ENCODE assay signal across 18 cellular contexts in the genomic region with DNA sequence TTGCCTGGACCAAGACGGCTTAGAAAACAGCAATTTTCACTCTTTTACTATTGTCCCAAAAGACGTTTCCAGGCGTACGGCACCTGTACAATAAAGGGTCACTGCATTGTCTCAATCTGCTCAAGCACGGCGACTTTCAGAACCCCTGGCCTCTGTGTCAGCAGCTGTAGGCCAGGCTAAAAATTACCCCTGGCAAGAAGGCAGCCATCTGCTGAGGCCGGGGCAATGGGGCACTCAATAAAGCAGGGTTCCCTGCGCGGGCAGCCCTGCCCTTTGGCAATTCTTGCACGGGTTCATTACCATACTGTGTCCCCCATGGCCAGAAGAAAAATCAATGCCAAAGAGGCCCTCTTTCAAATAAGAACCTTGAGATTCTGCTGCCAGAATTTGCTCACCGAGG. TPM values are rescaled to one million over a fixed set of nuclear protein-coding genes. Genes with fewer than 3 reads are reported as not detected.
DNase-seq lines count a peak whose midpoint lies in the region; ATAC-seq and TF ChIP-seq lines count a peak whose summit lies in the region.
"Had no signal": no experiment of that assay in that cellular context is flagged by ENCODE, and none has a peak within 500 bp of the region (broad histone marks: within the 10 kb centered on the region; RNA-seq: fewer than 3 reads in every experiment).

No MANE protein-coding gene starts in this region.

- no peak overlapping the region for H2BK15ac ChIP-seq in mesendoderm (replicated peaks; ENCODE audit: low read depth)

- no peak for TF ChIP-seq POLR2A in sigmoid colon (IDR thresholded peaks at IDR 0.05)

- intact Hi-C loops in Right ventricle myocardium superior (cut with DNase I) (no loop called here), right cardiac atrium (cut with DNase I) (no loop called here), sigmoid colon (cut with DNase I) (no loop called here)
- intact Hi-C loops in activated T-helper 1 cell treated with anti-CD3 and anti-CD28 coated beads, Interleukin-12 subunit alpha, Interleukin-12 subunit beta, Interleukin-2, Interleukin-4 antibody, amounts not matched to agents 30 ng/mL and 10 ng/mL and 1 ng/mL, durations not matched to agents 14 hours and 24 hours and 36 hours (cut with micrococcal nuclease) = no loop called here

- no peak overlapping the region for H4K8ac ChIP-seq in mesendoderm (ENCODE audit: low read depth, low read length)

- DNase-seq in Right ventricle myocardium superior = no peak
- no peak for DNase-seq in right cardiac atrium
- no peak for DNase-seq in activated T-helper 1 cell treated with anti-CD3 and anti-CD28 coated beads, Interleukin-12 subunit alpha, Interleukin-12 subunit beta, Interleukin-2, Interleukin-4 antibody, amounts not matched to agents 30 ng/mL and 10 ng/mL and 1 ng/mL, durations not matched to agents 14 hours and 24 hours and 36 hours (ENCODE audit: low spot score)
- DNase-seq in mesendoderm = no peak
- no peak for DNase-seq in type B pancreatic cell (ENCODE audit: extremely low spot score, unreplicated experiment)
- no peak for DNase-seq in sigmoid colon
- no peak for DNase-seq in DMS53 treated with DMSO at 0.1 percent for 48 hours (lab: John Stamatoyannopoulos, UW; ENCODE audit: unreplicated experiment)
- DNase-seq in EL = no peak
- DNase-seq: activated effector memory CD4-positive, alpha-beta T cell treated with anti-CD3 and anti-CD28 coated beads, Interleukin-2, amount 50 U/mL, for 16 hours; amygdala; cerebellar nuclear complex; COR-L47; effector CD8-positive, alpha-beta T cell; HCEC 1CT; mesenchymal stem cell; NCI-H1048; NCI-H510A; transverse colon had no signal

- no peak overlapping the region for H3K4ac ChIP-seq in mesendoderm (ENCODE audit: low read depth, low read length)

- H3K27me3 Mint-ChIP-seq in activated T-helper 1 cell treated with anti-CD3 and anti-CD28 coated beads, Interleukin-12 subunit alpha, Interleukin-12 subunit beta, Interleukin-2, Interleukin-4 antibody, amounts not matched to agents 30 ng/mL and 10 ng/mL and 1 ng/mL, durations not matched to agents 14 hours and 24 hours and 36 hours (ENCODE audit: insufficient read depth) = no peaks in the 10 kb centered on the region
- no peaks in the 10 kb centered on the region for H3K27me3 Mint-ChIP-seq in type B pancreatic cell

- H3K9ac ChIP-seq in mesendoderm (ENCODE audit: low read length) = no peak overlapping the region

- peak overlapping the region; percentile 6 for H3K18ac ChIP-seq in mesendoderm (ENCODE audit: low read length)

- peak overlapping the region; percentile 55 for H3K27ac Mint-ChIP-seq in activated T-helper 1 cell treated with anti-CD3 and anti-CD28 coated beads, Interleukin-12 subunit alpha, Interleukin-12 subunit beta, Interleukin-2, Interleukin-4 antibody, amounts not matched to agents 30 ng/mL and 10 ng/mL and 1 ng/mL, durations not matched to agents 14 hours and 24 hours and 36 hours
- H3K27ac Mint-ChIP-seq in type B pancreatic cell = peak overlapping the region; percentile 11

- H3K27ac ChIP-seq in right cardiac atrium (ENCODE audit: low read length) (no peak overlapping the region), mesendoderm (ENCODE audit: low read depth, low read length) (no peak overlapping the region), sigmoid colon (no peak overlapping the region)
- H3K27ac ChIP-seq: transverse colon had no signal

- H3K4me1 ChIP-seq in right cardiac atrium (ENCODE audit: control insufficient read depth, insufficient read depth, low read length) = peaks cover 28% of the 10 kb centered on the region
- H3K4me1 ChIP-seq in mesendoderm (ENCODE audit: control insufficient read depth, low read depth, low read length) = peaks cover 24% of the 10 kb centered on the region
- H3K4me1 ChIP-seq in sigmoid colon = peaks cover 0 to 85% (median 75%) of the 10 kb centered on the region in 4 donors

- ATAC-seq in Right ventricle myocardium superior (ENCODE audit: poor library complexity) = peak; percentile 42
- ATAC-seq in right cardiac atrium = no peak

- no peak overlapping the region for H2BK5ac ChIP-seq in mesendoderm (ENCODE audit: low read length)

- H3K9me3 Mint-ChIP-seq in activated T-helper 1 cell treated with anti-CD3 and anti-CD28 coated beads, Interleukin-12 subunit alpha, Interleukin-12 subunit beta, Interleukin-2, Interleukin-4 antibody, amounts not matched to agents 30 ng/mL and 10 ng/mL and 1 ng/mL, durations not matched to agents 14 hours and 24 hours and 36 hours = no peaks in the 10 kb centered on the region
- H3K9me3 Mint-ChIP-seq in type B pancreatic cell = no peaks in the 10 kb centered on the region

- H3K79me2 ChIP-seq in mesendoderm (ENCODE audit: control insufficient read depth, insufficient read depth, low read length) = peaks cover 97% of the 10 kb centered on the region

- no peak overlapping the region for H3K4me3 Mint-ChIP-seq in activated T-helper 1 cell treated with anti-CD3 and anti-CD28 coated beads, Interleukin-12 subunit alpha, Interleukin-12 subunit beta, Interleukin-2, Interleukin-4 antibody, amounts not matched to agents 30 ng/mL and 10 ng/mL and 1 ng/mL, durations not matched to agents 14 hours and 24 hours and 36 hours
- H3K4me3 Mint-ChIP-seq in type B pancreatic cell = no peak overlapping the region

- H3K36me3 ChIP-seq in mesendoderm (ENCODE audit: control insufficient read depth, insufficient read depth, low read length) = no peaks in the 10 kb centered on the region
- no peaks in the 10 kb centered on the region for H3K36me3 ChIP-seq in sigmoid colon
- H3K36me3 ChIP-seq: transverse colon had no signal

- H3K79me1 ChIP-seq in mesendoderm (ENCODE audit: low read length) = peaks cover 57% of the 10 kb centered on the region

- H3K36me3 Mint-ChIP-seq in activated T-helper 1 cell treated with anti-CD3 and anti-CD28 coated beads, Interleukin-12 subunit alpha, Interleukin-12 subunit beta, Interleukin-2, Interleukin-4 antibody, amounts not matched to agents 30 ng/mL and 10 ng/mL and 1 ng/mL, durations not matched to agents 14 hours and 24 hours and 36 hours (ENCODE audit: low read depth) = peaks cover 6% of the 10 kb centered on the region
- H3K36me3 Mint-ChIP-seq in type B pancreatic cell = peaks cover 18% of the 10 kb centered on the region

- H3K4me2 ChIP-seq in mesendoderm (ENCODE audit: low read length) = no peak overlapping the region

- no peak for TF ChIP-seq EP300 in sigmoid colon (IDR thresholded peaks at IDR 0.05)

- H4K5ac ChIP-seq in mesendoderm (ENCODE audit: low read length) = no peak overlapping the region

- TF ChIP-seq CTCF in type B pancreatic cell (conservative IDR thresholded peaks at IDR 0.05) = no peak
- TF ChIP-seq CTCF in sigmoid colon (IDR thresholded peaks at IDR 0.05) = no peak

- WGBS in right cardiac atrium = 81% methylated on average over 11 of the region's 11 CpGs
- no CpG with 5 or more reads among the region's 11 CpGs for WGBS in mesendoderm (ENCODE audit: extremely low coverage, insufficient coverage, low lambda C conversion rate)
- WGBS in sigmoid colon, 2 donors = 84 to 91% methylated on average over 11 of the region's 11 CpGs

- H2BK120ac ChIP-seq in mesendoderm (ENCODE audit: low read depth, low read length) = no peak overlapping the region

- H3K27me3 ChIP-seq in right cardiac atrium (ENCODE audit: control insufficient read depth, insufficient read depth) (no peaks in the 10 kb centered on the region), mesendoderm (ENCODE audit: insufficient read depth, low read length, poor library complexity) (no peaks in the 10 kb centered on the region), sigmoid colon (no peaks in the 10 kb centered on the region)
- H3K27me3 ChIP-seq: transverse colon had no signal

- H3K9me3 ChIP-seq in right cardiac atrium (ENCODE audit: control insufficient read depth, low read length) (no peaks in the 10 kb centered on the region), sigmoid colon (no peaks in the 10 kb centered on the region)
- H3K9me3 ChIP-seq: transverse colon had no signal

- H2AK5ac ChIP-seq in mesendoderm (ENCODE audit: low read length) = no peak overlapping the region

- no peak overlapping the region for H3K4me3 ChIP-seq in right cardiac atrium (ENCODE audit: low read length)
- H3K4me3 ChIP-seq in mesendoderm (ENCODE audit: low read length) = no peak overlapping the region
- no peak overlapping the region for H3K4me3 ChIP-seq in sigmoid colon
- H3K4me3 ChIP-seq: transverse colon had no signal

- H3K56ac ChIP-seq in mesendoderm (ENCODE audit: low read length) = no peak overlapping the region

- no peak overlapping the region for H3K23ac ChIP-seq in mesendoderm (ENCODE audit: low read length)

- peaks cover 82% of the 10 kb centered on the region for H3K4me1 Mint-ChIP-seq in activated T-helper 1 cell treated with anti-CD3 and anti-CD28 coated beads, Interleukin-12 subunit alpha, Interleukin-12 subunit beta, Interleukin-2, Interleukin-4 antibody, amounts not matched to agents 30 ng/mL and 10 ng/mL and 1 ng/mL, durations not matched to agents 14 hours and 24 hours and 36 hours (ENCODE audit: low read depth)
- peaks cover 56% of the 10 kb centered on the region for H3K4me1 Mint-ChIP-seq in type B pancreatic cell (ENCODE audit: unreplicated experiment)

RNA-seq across cellular contexts. Expression of a gene that starts 52.1 kb away (rescaled TPM):
- total RNA-seq in Right ventricle myocardium superior = 56.1 TPM
- total RNA-seq in right cardiac atrium = 10 to 100 TPM; 60.5 to 66.9 (median 62.7) TPM
- 44.9 TPM for polyA plus RNA-seq in right cardiac atrium
- total RNA-seq in activated T-helper 1 cell treated with anti-CD3 and anti-CD28 coated beads, Interleukin-12 subunit alpha, Interleukin-12 subunit beta, Interleukin-2, Interleukin-4 antibody, amounts not matched to agents 30 ng/mL and 10 ng/mL and 1 ng/mL, durations not matched to agents 14 hours and 24 hours and 36 hours = 135 and 139 TPM in 2 replicates
- 143 TPM for polyA plus RNA-seq in mesendoderm (2013, experiment 1 of 2)
- polyA plus RNA-seq in mesendoderm (2013, experiment 2 of 2) = 145 TPM
- total RNA-seq in type B pancreatic cell (ENCODE audit: low replicate concordance) = 121 and 180 TPM in 2 replicates
- total RNA-seq in sigmoid colon = 10 to 100 TPM; 59.7 to 78.9 (median 64.4) TPM
- polyA plus RNA-seq in sigmoid colon = 100 to 1,000 TPM; 104 to 200 (median 118) TPM
